2 cellular contexts compared by ENCODE assay signal in the genomic region with DNA sequence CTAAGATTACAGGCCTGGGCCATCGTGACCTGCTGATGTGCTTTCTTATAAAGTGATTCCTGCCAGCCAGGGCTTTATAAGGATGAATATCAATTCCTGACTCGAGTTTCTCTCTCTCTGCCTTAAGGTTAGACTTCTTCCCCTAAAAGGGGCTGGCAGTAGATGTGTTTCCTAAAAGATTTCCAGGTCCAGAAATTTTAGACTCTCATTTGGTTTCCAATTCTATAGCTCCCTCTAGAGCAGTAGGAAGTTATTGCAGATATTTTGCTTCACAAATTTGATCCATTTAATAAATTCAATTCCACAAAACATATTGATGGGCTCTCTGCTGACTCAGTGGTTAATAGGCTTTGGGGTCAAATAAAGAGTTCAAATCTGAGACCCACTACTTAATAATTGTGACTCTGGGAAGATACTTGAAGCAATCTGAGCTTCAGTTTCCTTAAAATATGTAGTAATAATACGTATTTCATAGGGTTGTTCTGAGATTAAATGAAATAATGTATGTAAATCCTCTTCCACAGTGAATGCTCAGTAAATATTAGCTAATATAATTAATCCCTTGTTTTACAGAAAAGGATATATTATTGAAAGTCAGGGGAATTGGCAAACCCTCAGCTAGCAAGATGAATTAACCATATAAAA.
TF ChIP-seq lines count a peak whose summit lies in the region.

No MANE protein-coding gene starts in this region.

TF ChIP-seq in HEK293T, 16 proteins besides CTCF, POLR2A, EP300 and RAD21:
- no peak for TF ChIP-seq FOXK2 (IDR thresholded peaks at IDR 0.05)
- TF ChIP-seq ELF4 (IDR thresholded peaks at IDR 0.05) = no peak
- TF ChIP-seq CTBP1 (IDR thresholded peaks at IDR 0.05; ENCODE audit: borderline replicate concordance) = no peak
- no peak for TF ChIP-seq SP1 (IDR thresholded peaks at IDR 0.05)
- no peak for TF ChIP-seq FOXA1 (IDR thresholded peaks at IDR 0.05)
- no peak for TF ChIP-seq LEF1 (IDR thresholded peaks at IDR 0.05; ENCODE audit: borderline replicate concordance)
- TF ChIP-seq NFRKB (IDR thresholded peaks at IDR 0.05) = no peak
- TF ChIP-seq, protein P1, sequence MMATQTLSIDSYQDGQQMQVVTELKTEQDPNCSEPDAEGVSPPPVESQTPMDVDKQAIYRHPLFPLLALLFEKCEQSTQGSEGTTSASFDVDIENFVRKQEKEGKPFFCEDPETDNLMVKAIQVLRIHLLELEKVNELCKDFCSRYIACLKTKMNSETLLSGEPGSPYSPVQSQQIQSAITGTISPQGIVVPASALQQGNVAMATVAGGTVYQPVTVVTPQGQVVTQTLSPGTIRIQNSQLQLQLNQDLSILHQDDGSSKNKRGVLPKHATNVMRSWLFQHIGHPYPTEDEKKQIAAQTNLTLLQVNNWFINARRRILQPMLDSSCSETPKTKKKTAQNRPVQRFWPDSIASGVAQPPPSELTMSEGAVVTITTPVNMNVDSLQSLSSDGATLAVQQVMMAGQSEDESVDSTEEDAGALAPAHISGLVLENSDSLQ (IDR thresholded peaks at IDR 0.05) = no peak
- TF ChIP-seq L3MBTL2 (conservative IDR thresholded peaks at IDR 0.05) = no peak
- no peak for TF ChIP-seq HDGF (IDR thresholded peaks at IDR 0.05; ENCODE audit: borderline replicate concordance)
- TF ChIP-seq ARNT (IDR thresholded peaks at IDR 0.05) = no peak
- TF ChIP-seq FOXM1 (IDR thresholded peaks at IDR 0.05; ENCODE audit: borderline replicate concordance) = no peak
- no peak for TF ChIP-seq TARDBP (IDR thresholded peaks at IDR 0.05)
- no peak for TF ChIP-seq ZNF384 (IDR thresholded peaks at IDR 0.05)
- no peak for TF ChIP-seq BHLHE40 (IDR thresholded peaks at IDR 0.05; ENCODE audit: borderline replicate concordance)
- TF ChIP-seq SUZ12 (IDR thresholded peaks at IDR 0.05) = no peak

TF ChIP-seq in HepG2, 621 proteins besides CTCF, POLR2A, EP300 and RAD21:
- TF ChIP-seq MAFK (conservative IDR thresholded peaks at IDR 0.05 in 1 of 2, IDR thresholded peaks at IDR 0.05 in 1 of 2; ENCODE audit: low read length in 2 of 2) (peak; percentile 8 to 38; a peak in 1 of 4 replicates), ARNTL (CRISPR knock-in tag; IDR thresholded peaks at IDR 0.05) (no peak), NFRKB (IDR thresholded peaks at IDR 0.05) (no peak), GABPB1 (CRISPR knock-in tag; IDR thresholded peaks at IDR 0.05) (no peak), KAT8 (CRISPR knock-in tag; IDR thresholded peaks at IDR 0.05) (no peak), SMC3 (IDR thresholded peaks at IDR 0.05; ENCODE audit: low read length) (peak; percentile 75), SIN3A (IDR thresholded peaks at IDR 0.05; ENCODE audit: borderline replicate concordance, low read depth, low read length) (no peak), YEATS4 (CRISPR knock-in tag; IDR thresholded peaks at IDR 0.05; ENCODE audit: borderline replicate concordance) (no peak), HNRNPUL1 (IDR thresholded peaks at IDR 0.05; ENCODE audit: low read depth, low read length) (no peak), ATF1 (CRISPR knock-in tag; IDR thresholded peaks at IDR 0.05) (no peak), CBFB (CRISPR knock-in tag; IDR thresholded peaks at IDR 0.05) (no peak), MAFF (IDR thresholded peaks at IDR 0.05; ENCODE audit: low read depth, low read length) (0 out of 2 replicates have a peak, but pooled peaks have one; percentile 13), STAG1 (CRISPR knock-in tag; IDR thresholded peaks at IDR 0.05) (peak; percentile 73)
- TF ChIP-seq, protein P2, sequence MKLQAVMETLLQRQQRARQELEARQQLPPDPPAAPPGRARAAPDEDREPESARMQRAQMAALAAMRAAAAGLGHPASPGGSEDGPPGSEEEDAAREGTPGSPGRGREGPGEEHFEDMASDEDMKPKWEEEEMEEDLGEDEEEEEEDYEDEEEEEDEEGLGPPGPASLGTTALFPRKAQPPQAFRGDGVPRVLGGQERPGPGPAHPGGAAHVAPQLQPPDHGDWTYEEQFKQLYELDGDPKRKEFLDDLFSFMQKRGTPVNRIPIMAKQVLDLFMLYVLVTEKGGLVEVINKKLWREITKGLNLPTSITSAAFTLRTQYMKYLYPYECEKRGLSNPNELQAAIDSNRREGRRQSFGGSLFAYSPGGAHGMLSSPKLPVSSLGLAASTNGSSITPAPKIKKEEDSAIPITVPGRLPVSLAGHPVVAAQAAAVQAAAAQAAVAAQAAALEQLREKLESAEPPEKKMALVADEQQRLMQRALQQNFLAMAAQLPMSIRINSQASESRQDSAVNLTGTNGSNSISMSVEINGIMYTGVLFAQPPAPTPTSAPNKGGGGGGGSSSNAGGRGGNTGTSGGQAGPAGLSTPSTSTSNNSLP (IDR thresholded peaks at IDR 0.05; ENCODE audit: low read depth, low read length) = peak; percentile 83
- TF ChIP-seq, protein P3, sequence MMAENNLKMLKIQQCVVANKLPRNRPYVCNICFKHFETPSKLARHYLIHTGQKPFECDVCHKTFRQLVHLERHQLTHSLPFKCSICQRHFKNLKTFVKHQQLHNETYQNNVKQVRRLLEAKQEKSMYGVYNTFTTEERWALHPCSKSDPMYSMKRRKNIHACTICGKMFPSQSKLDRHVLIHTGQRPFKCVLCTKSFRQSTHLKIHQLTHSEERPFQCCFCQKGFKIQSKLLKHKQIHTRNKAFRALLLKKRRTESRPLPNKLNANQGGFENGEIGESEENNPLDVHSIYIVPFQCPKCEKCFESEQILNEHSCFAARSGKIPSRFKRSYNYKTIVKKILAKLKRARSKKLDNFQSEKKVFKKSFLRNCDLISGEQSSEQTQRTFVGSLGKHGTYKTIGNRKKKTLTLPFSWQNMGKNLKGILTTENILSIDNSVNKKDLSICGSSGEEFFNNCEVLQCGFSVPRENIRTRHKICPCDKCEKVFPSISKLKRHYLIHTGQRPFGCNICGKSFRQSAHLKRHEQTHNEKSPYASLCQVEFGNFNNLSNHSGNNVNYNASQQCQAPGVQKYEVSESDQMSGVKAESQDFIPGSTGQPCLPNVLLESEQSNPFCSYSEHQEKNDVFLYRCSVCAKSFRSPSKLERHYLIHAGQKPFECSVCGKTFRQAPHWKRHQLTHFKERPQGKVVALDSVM (CRISPR knock-in tag; IDR thresholded peaks at IDR 0.05) = peak; percentile 69
- TF ChIP-seq, protein P4, sequence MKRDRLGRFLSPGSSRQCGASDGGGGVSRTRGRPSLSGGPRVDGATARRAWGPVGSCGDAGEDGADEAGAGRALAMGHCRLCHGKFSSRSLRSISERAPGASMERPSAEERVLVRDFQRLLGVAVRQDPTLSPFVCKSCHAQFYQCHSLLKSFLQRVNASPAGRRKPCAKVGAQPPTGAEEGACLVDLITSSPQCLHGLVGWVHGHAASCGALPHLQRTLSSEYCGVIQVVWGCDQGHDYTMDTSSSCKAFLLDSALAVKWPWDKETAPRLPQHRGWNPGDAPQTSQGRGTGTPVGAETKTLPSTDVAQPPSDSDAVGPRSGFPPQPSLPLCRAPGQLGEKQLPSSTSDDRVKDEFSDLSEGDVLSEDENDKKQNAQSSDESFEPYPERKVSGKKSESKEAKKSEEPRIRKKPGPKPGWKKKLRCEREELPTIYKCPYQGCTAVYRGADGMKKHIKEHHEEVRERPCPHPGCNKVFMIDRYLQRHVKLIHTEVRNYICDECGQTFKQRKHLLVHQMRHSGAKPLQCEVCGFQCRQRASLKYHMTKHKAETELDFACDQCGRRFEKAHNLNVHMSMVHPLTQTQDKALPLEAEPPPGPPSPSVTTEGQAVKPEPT (CRISPR knock-in tag; IDR thresholded peaks at IDR 0.05; ENCODE audit: low read depth) = no peak
- TF ChIP-seq, protein P5, sequence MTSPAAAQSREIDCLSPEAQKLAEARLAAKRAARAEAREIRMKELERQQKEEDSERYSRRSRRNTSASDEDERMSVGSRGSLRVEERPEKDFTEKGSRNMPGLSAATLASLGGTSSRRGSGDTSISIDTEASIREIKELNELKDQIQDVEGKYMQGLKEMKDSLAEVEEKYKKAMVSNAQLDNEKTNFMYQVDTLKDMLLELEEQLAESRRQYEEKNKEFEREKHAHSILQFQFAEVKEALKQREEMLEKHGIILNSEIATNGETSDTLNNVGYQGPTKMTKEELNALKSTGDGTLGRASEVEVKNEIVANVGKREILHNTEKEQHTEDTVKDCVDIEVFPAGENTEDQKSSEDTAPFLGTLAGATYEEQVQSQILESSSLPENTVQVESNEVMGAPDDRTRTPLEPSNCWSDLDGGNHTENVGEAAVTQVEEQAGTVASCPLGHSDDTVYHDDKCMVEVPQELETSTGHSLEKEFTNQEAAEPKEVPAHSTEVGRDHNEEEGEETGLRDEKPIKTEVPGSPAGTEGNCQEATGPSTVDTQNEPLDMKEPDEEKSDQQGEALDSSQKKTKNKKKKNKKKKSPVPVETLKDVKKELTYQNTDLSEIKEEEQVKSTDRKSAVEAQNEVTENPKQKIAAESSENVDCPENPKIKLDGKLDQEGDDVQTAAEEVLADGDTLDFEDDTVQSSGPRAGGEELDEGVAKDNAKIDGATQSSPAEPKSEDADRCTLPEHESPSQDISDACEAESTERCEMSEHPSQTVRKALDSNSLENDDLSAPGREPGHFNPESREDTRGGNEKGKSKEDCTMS (CRISPR knock-in tag; conservative IDR thresholded peaks at IDR 0.05) = no peak
